ENCODE assay signal across 11 cellular contexts in the genomic region with DNA sequence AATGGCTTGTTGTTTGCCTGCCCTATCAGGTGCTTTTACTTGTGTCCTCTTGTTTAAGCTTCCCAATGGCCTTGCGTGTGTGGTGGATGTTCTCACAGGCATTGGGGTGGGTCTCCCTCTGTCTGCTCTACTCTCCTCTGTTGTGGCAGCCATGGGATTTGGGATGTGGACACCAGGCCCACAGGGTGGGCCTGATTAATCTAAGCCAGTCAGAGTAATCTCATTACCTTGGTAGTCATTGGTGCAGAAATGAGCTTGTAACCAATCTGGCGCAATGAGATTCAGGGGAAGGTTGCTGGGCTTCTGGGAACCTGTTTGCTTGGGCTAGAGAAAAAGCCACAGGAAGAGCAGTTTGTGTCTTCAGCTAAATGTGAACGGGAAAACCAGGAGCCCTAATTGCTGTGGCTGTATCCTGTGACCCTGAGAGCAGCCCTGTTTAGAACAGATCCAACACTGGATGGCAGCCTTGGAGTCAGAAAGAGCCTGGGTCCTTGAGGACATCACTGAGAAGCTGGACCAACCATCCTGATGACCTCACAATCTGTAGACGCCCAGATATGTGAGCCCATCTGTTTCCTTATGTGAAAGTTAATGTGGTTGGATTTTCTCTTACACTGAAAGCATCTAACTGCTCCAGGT.
DNase-seq lines count a peak whose midpoint lies in the region; ATAC-seq and TF ChIP-seq lines count a peak whose summit lies in the region.
"Had no signal": no experiment of that assay in that cellular context is flagged by ENCODE, and none has a peak within 500 bp of the region (broad histone marks: within the 10 kb centered on the region; RNA-seq: fewer than 3 reads in every experiment).

No MANE protein-coding gene starts in this region.

- no peak overlapping the region for H3K9ac ChIP-seq in IMR-90 (ENCODE audit: low read depth, low read length)

- no TSS peak for BruUV-seq in IMR-90 (replicated peaks; lab: Mats Ljungman, UMichigan)

- intact Hi-C loops in IMR-90 (cut with micrococcal nuclease) = no loop called here
- intact Hi-C loops in left cardiac atrium (cut with DNase I) = no loop called here

- peak overlapping the region; percentile 61 for H3K4ac ChIP-seq in IMR-90 (ENCODE audit: low read depth, low read length)

- H3K23ac ChIP-seq in IMR-90 (ENCODE audit: low read depth, low read length) = peak overlapping the region; percentile 40; the same call in 1 of the 2 replicates

- no peaks in the 10 kb centered on the region for H3K79me1 ChIP-seq in IMR-90 (ENCODE audit: low read depth in 1 of 2, low read length in 2 of 2)

- in situ Hi-C loops in ACHN (cut with HindIII; ENCODE audit: low pct_ligation_motif_present, low pct_unique_long_range_greater_than_20kb, low sequenced_read_pairs) (no loop called here), IMR-90 (cut with MboI; ENCODE audit: low sequenced_read_pairs) (no loop called here)

- H4K20me1 ChIP-seq in IMR-90 (ENCODE audit: insufficient read depth, low read length) = no peaks in the 10 kb centered on the region

- no peak overlapping the region for H3K56ac ChIP-seq in IMR-90 (ENCODE audit: extremely low read depth, insufficient read depth, low read length)

- no peak overlapping the region for H4K5ac ChIP-seq in IMR-90 (ENCODE audit: low read depth, low read length)

- WGBS in IMR-90 (ENCODE audit: extremely low coverage in 2 of 2, insufficient read length in 1 of 2), 2 experiments = 67% methylated on average over 1 of the region's 4 CpGs; no CpG with 5 or more reads in 1 of the 2 experiments

- H3K36me3 ChIP-seq in IMR-90 (ENCODE audit: control insufficient read depth, insufficient read depth, low read length) = no peaks in the 10 kb centered on the region

- DNase-seq in ACHN (peak; percentile 8), IMR-90 (peak; percentile 58), amniotic epithelial cell (ENCODE audit: low read depth) (peak; percentile 53), left cardiac atrium (no peak), NCI-H128 (lab: John Stamatoyannopoulos, UW; ENCODE audit: unreplicated experiment) (no peak), activated gamma-delta T cell (lab: John Stamatoyannopoulos, UW) (no peak), SIG-M5 (lab: John Stamatoyannopoulos, UW) (no peak)
- DNase-seq: activated T-cell treated with anti-CD3 and anti-CD28 coated beads, Interleukin-2, amount 50 U/mL, for 1 hour; NCI-H748 treated with DMSO at 0.1 percent for 48 hours had no signal

- H2AK9ac ChIP-seq in IMR-90 (replicated peaks; ENCODE audit: low read depth, low read length, poor library complexity) = peak overlapping the region; percentile 12

- peak overlapping the region; percentile 44 for H2AFZ ChIP-seq in IMR-90 (replicated peaks; ENCODE audit: low read length, poor library complexity)

- peak overlapping the region; percentile 78 for H2BK120ac ChIP-seq in IMR-90 (ENCODE audit: low read depth, low read length)

- ATAC-seq in IMR-90 (ENCODE audit: low read depth) (no peak; the same call in 1 of the 2 replicates), left cardiac atrium (peak; percentile 34 to 65), HG03342 (IDR thresholded peaks at IDR 0.05; ENCODE audit: unreplicated experiment) (no peak)
- ATAC-seq: stimulated activated memory B cell treated with anti-CD40 and anti-IgM and Interleukin-4, amounts not matched to agents 10 μg/mL and 1 μg/mL and 100 μg/mL, for 72 hours had no signal

- H3K9me1 ChIP-seq in IMR-90 (ENCODE audit: insufficient read depth, low read length) = peaks cover 3% of the 10 kb centered on the region

- no peaks in the 10 kb centered on the region for H3K27me3 ChIP-seq in IMR-90 (ENCODE audit: control insufficient read depth, insufficient read depth, low read length)

- peak overlapping the region; percentile 55; the same call in 2 of the 3 replicates for H2BK15ac ChIP-seq in IMR-90 (ENCODE audit: low read depth, low read length)

- CTCF ChIA-PET in IMR-90 (lab: Yijun Ruan, JAX) = interaction anchor here (0.6 to 1.2 kb wide), 3 partner anchors 8 to 400 kb away, joined by 3 to 7 read pairs (median 4); no protein-coding TSS in a partner anchor

- H3K27ac ChIP-seq in IMR-90 (ENCODE audit: insufficient read depth, low read length) = no peak overlapping the region

- H3K9me3 ChIP-seq in IMR-90 (ENCODE audit: control insufficient read depth, insufficient read depth, low read length) = no peaks in the 10 kb centered on the region

- peak overlapping the region; percentile 77 for H4K91ac ChIP-seq in IMR-90 (ENCODE audit: insufficient read depth, low read depth, low read length)

- TF ChIP-seq POLR2A in IMR-90 (IDR thresholded peaks at IDR 0.05; ENCODE audit: low read depth, low read length) = no peak

- peak overlapping the region; percentile 58 for H3K14ac ChIP-seq in IMR-90 (replicated peaks; ENCODE audit: low read depth, low read length)

- H3K4me2 ChIP-seq in IMR-90 (ENCODE audit: low read depth, low read length) = no peak overlapping the region

- TF ChIP-seq CTCF in IMR-90 (conservative IDR thresholded peaks at IDR 0.05; ENCODE audit: low read depth, low read length) = peak; percentile 31; the same call in 1 of the 2 replicates

- POLR2A ChIA-PET in IMR-90 (lab: Charles Lee; ENCODE audit: unreplicated experiment) = no interaction called here

- H2BK20ac ChIP-seq in IMR-90 (ENCODE audit: low read depth, low read length) = peak overlapping the region; percentile 82

- no peak overlapping the region for H3K18ac ChIP-seq in IMR-90 (ENCODE audit: low read depth, low read length)

- H3K4me1 ChIP-seq in IMR-90 (ENCODE audit: control insufficient read depth, insufficient read depth, low read length) = peaks cover 12% of the 10 kb centered on the region

- peak overlapping the region; percentile 87 for H2AK5ac ChIP-seq in IMR-90 (ENCODE audit: low read depth, low read length)

- H4K8ac ChIP-seq in IMR-90 (ENCODE audit: low read depth in 2 of 2, low read length in 2 of 2) = peak overlapping the region in 1 of 2 experiments; percentile 68

- H3K4me3 ChIP-seq in IMR-90 (ENCODE audit: insufficient read depth, low read depth, low read length) = no peak overlapping the region

- peak overlapping the region; percentile 21 for H2BK5ac ChIP-seq in IMR-90 (ENCODE audit: low read depth, low read length, poor library complexity, severe bottlenecking)

- peak; percentile 42; the same call in 1 of the 2 replicates for TF ChIP-seq RAD21 in IMR-90 (IDR thresholded peaks at IDR 0.05; ENCODE audit: low read length)

- dilution Hi-C loops in IMR-90 (cut with HindIII; ENCODE audit: low sequenced_read_pairs, unreplicated experiment) = no loop called here

TF ChIP-seq in IMR-90, 13 proteins besides CTCF, POLR2A, EP300 and RAD21:
- TF ChIP-seq FOS (IDR thresholded peaks at IDR 0.05; ENCODE audit: low read depth, low read length) (no peak), MXI1 (IDR thresholded peaks at IDR 0.05; ENCODE audit: borderline replicate concordance, low read depth, low read length) (no peak), USF2 (IDR thresholded peaks at IDR 0.05; ENCODE audit: low read depth, low read length) (no peak), ELK1 (IDR thresholded peaks at IDR 0.05; ENCODE audit: borderline replicate concordance, low read depth, low read length) (no peak), CEBPB (IDR thresholded peaks at IDR 0.05; ENCODE audit: low read depth, low read length) (no peak), SMC3 (IDR thresholded peaks at IDR 0.05; ENCODE audit: low read depth, low read length) (peak; percentile 32), NFE2L2 (IDR thresholded peaks at IDR 0.05; ENCODE audit: low read depth, low read length) (no peak), MAFK (IDR thresholded peaks at IDR 0.05; ENCODE audit: low read depth, low read length) (no peak)
TF ChIP-seq in IMR-90: peak in this region for 1.

Comparison
In these comparisons a context has a peak if more than half of its experiments do, and no peak if none do; other contexts are left out.
1. DNase-seq: peak in ACHN (single experiment), IMR-90 (single experiment) and amniotic epithelial cell (single experiment); none in left cardiac atrium (single experiment), NCI-H128 (single experiment), activated gamma-delta T cell (single experiment) and SIG-M5 (single experiment).
2. ATAC-seq: peak in left cardiac atrium (2 of 2); none in IMR-90 (single experiment) and HG03342 (single experiment).